Comparison of ENCODE assay signal across 11 cellular contexts in the genomic region with DNA sequence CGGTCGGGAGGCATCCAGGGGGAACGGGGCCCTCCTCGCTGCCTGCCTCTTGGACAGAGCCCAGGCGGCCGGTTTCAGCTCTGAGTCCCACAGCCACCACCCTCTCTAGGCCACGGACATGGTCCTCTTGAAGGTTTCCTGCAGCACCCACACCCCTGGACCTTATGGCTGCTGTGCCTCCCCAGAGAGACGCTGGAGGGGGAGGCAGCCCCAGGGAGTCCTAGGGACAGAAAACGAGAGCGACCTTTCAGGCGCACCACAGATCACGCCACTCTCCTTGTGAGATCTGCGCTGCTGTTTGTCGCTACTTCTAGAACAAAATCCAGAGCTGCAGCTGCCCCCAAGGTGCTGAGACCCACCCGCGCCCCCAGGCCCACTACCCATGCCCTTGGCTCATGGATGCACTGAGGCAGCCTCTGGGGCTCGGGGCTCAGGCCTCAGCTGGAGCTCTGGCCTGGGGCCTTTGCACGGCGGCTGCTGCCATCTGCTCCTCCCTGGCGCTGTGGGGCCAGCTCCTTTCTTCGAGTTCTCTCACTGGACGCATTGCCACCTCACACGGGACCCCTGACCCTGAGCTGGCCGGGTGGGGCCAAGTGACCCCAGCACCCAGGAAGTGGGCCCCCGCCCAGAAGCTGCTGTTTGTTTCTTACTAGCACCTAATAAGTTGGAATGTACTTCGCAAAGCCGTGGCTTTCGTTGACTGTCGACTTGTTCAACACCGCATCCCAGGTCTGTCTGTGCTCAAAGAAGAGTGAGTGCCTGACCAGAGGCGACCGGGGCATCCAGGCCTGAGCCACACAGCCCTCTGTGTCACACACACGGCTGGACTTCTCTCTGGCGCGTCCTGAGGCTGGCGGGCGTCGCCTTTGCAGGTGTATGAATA.
DNase-seq lines count a peak whose midpoint lies in the region; ATAC-seq and TF ChIP-seq lines count a peak whose summit lies in the region.
"Had no signal": no experiment of that assay in that cellular context is flagged by ENCODE, and none has a peak within 500 bp of the region (broad histone marks: within the 10 kb centered on the region; RNA-seq: fewer than 3 reads in every experiment).

No MANE protein-coding gene starts in this region.

- H3K9me3 ChIP-seq in Panc1 (ENCODE audit: control insufficient read depth, insufficient read depth, low read depth, low read length), result no peaks in the 10 kb centered on the region

- H3K36me3 Mint-ChIP-seq in activated CD4-positive, alpha-beta T cell treated with anti-CD3 and anti-CD28 coated beads, Interleukin-2, amount 10 ng/mL, durations not matched to agents 24 days and 14 days (ENCODE audit: low read depth), result peaks cover 1% of the 10 kb centered on the region
- H3K36me3 Mint-ChIP-seq in stimulated activated naive B cell treated with anti-CD40 and anti-IgM and Interleukin-4, amounts not matched to agents 10 μg/mL and 1 μg/mL and 100 μg/mL, for 72 hours, result peaks cover 3 to 5% of the 10 kb centered on the region in 2 donors
- H3K36me3 Mint-ChIP-seq: CD14-positive monocyte had no signal

- BruUV-seq in Panc1 (replicated peaks; lab: Mats Ljungman, UMichigan), result no TSS peak

- in situ Hi-C loops in Panc1 (cut with HindIII; ENCODE audit: low pct_unique_long_range_greater_than_20kb, low sequenced_read_pairs), result no loop called here

- H3K27me3 ChIP-seq in Panc1 (ENCODE audit: control insufficient read depth, insufficient read depth, low read length), result no peaks in the 10 kb centered on the region

- H3K27ac ChIP-seq in Panc1 (ENCODE audit: low read length), result peak overlapping the region; percentile 37

- no peak overlapping the region for H3K4me3 Mint-ChIP-seq in activated CD4-positive, alpha-beta T cell treated with anti-CD3 and anti-CD28 coated beads, Interleukin-2, amount 10 ng/mL, durations not matched to agents 24 days and 14 days
- H3K4me3 Mint-ChIP-seq in stimulated activated naive B cell treated with anti-CD40 and anti-IgM and Interleukin-4, amounts not matched to agents 10 μg/mL and 1 μg/mL and 100 μg/mL, for 72 hours, result peak overlapping the region in 1 of 2 donors; percentile 36
- H3K4me3 Mint-ChIP-seq: CD14-positive monocyte had no signal

- intact Hi-C loops in activated CD4-positive, alpha-beta T cell treated with anti-CD3 and anti-CD28 coated beads, Interleukin-2, amount 10 ng/mL, durations not matched to agents 24 days and 14 days (cut with micrococcal nuclease), result no loop called here
- intact Hi-C loops in Panc1 (cut with micrococcal nuclease; ENCODE audit: unreplicated experiment), result no loop called here

- H3K27me3 Mint-ChIP-seq in activated CD4-positive, alpha-beta T cell treated with anti-CD3 and anti-CD28 coated beads, Interleukin-2, amount 10 ng/mL, durations not matched to agents 24 days and 14 days, result peaks cover 1% of the 10 kb centered on the region
- H3K27me3 Mint-ChIP-seq in stimulated activated naive B cell treated with anti-CD40 and anti-IgM and Interleukin-4, amounts not matched to agents 10 μg/mL and 1 μg/mL and 100 μg/mL, for 72 hours, result peaks cover 14 to 18% of the 10 kb centered on the region in 2 donors

- no peak for TF ChIP-seq CTCF in Panc1 (IDR thresholded peaks at IDR 0.05)

- POLR2A ChIA-PET in Panc1 (lab: Charles Lee), result no interaction called here

- CTCF ChIA-PET in Panc1 (lab: Charles Lee), result interaction anchor here (0.6 kb wide), 1 partner anchor 113 kb away, joined by 4 read pairs; the partner anchor contains the start of gene DLL1

- H3K36me3 ChIP-seq in Panc1 (ENCODE audit: control insufficient read depth, insufficient read depth, low read length), result no peaks in the 10 kb centered on the region

- no peak overlapping the region for H3K4me3 ChIP-seq in Panc1 (ENCODE audit: low read depth in 2 of 2, low read length in 2 of 2)

- DNase-seq in activated CD4-positive, alpha-beta T cell treated with anti-CD3 and anti-CD28 coated beads, Interleukin-2, amount 10 ng/mL, durations not matched to agents 24 days and 14 days, result peak; percentile 61
- DNase-seq in activated CD4-positive, alpha-beta T cell treated with anti-CD3 and anti-CD28 coated beads for 1 hour, result no peak
- no peak for DNase-seq in Panc1 (ENCODE audit: low read depth, low spot score)
- DNase-seq in iPS-NIHi11 (ENCODE audit: low spot score), result peak; percentile 14
- no peak for DNase-seq in stimulated activated naive B cell treated with anti-CD40 and anti-IgM and Interleukin-4, amounts not matched to agents 10 μg/mL and 1 μg/mL and 100 μg/mL, for 72 hours
- no peak for DNase-seq in NCI-H2081 treated with DMSO at 0.1 percent for 48 hours (lab: John Stamatoyannopoulos, UW)
- no peak for DNase-seq in iPS-NIHi7 (ENCODE audit: extremely low spot score)
- DNase-seq: activated gamma-delta T cell treated with Interleukin-2 at 50 U/mL for 16 hours, NCI-H1694 treated with DMSO at 0.1 percent for 48 hours had no signal

- no peak overlapping the region for H3K27ac Mint-ChIP-seq in activated CD4-positive, alpha-beta T cell treated with anti-CD3 and anti-CD28 coated beads, Interleukin-2, amount 10 ng/mL, durations not matched to agents 24 days and 14 days
- peak overlapping the region; percentile 65 for H3K27ac Mint-ChIP-seq in stimulated activated naive B cell treated with anti-CD40 and anti-IgM and Interleukin-4, amounts not matched to agents 10 μg/mL and 1 μg/mL and 100 μg/mL, for 72 hours
- H3K27ac Mint-ChIP-seq: CD14-positive monocyte had no signal

- peaks cover 6% of the 10 kb centered on the region for H3K9me3 Mint-ChIP-seq in activated CD4-positive, alpha-beta T cell treated with anti-CD3 and anti-CD28 coated beads, Interleukin-2, amount 10 ng/mL, durations not matched to agents 24 days and 14 days
- peaks cover 10 to 11% of the 10 kb centered on the region in 2 donors for H3K9me3 Mint-ChIP-seq in stimulated activated naive B cell treated with anti-CD40 and anti-IgM and Interleukin-4, amounts not matched to agents 10 μg/mL and 1 μg/mL and 100 μg/mL, for 72 hours

- peak; percentile 57 for ATAC-seq in Panc1
- no peak for ATAC-seq in stimulated activated naive B cell treated with anti-CD40 and anti-IgM and Interleukin-4, amounts not matched to agents 10 μg/mL and 1 μg/mL and 100 μg/mL, for 72 hours (replicated peaks)
- no peak for ATAC-seq in GM19455 (IDR thresholded peaks at IDR 0.05; ENCODE audit: unreplicated experiment)

- no peaks in the 10 kb centered on the region for H3K4me1 Mint-ChIP-seq in activated CD4-positive, alpha-beta T cell treated with anti-CD3 and anti-CD28 coated beads, Interleukin-2, amount 10 ng/mL, durations not matched to agents 24 days and 14 days
- H3K4me1 Mint-ChIP-seq in stimulated activated naive B cell treated with anti-CD40 and anti-IgM and Interleukin-4, amounts not matched to agents 10 μg/mL and 1 μg/mL and 100 μg/mL, for 72 hours, result peaks cover 5 to 7% of the 10 kb centered on the region in 2 donors

- H3K4me1 ChIP-seq in Panc1 (ENCODE audit: control insufficient read depth, insufficient read depth, low read length), result peaks cover 18% of the 10 kb centered on the region

Comparison
In these comparisons a context has a peak if more than half of its experiments do, and no peak if none do; other contexts are left out.
1. DNase-seq: peak in activated CD4-positive, alpha-beta T cell treated with anti-CD3 and anti-CD28 coated beads, Interleukin-2, amount 10 ng/mL, durations not matched to agents 24 days and 14 days (single experiment) and iPS-NIHi11 (single experiment); none in activated CD4-positive, alpha-beta T cell treated with anti-CD3 and anti-CD28 coated beads for 1 hour (single experiment), Panc1 (single experiment), stimulated activated naive B cell treated with anti-CD40 and anti-IgM and Interleukin-4, amounts not matched to agents 10 μg/mL and 1 μg/mL and 100 μg/mL, for 72 hours (single experiment), NCI-H2081 treated with DMSO at 0.1 percent for 48 hours (single experiment) and iPS-NIHi7 (single experiment).